ENCODE assay signal across 26 cellular contexts in the genomic region with DNA sequence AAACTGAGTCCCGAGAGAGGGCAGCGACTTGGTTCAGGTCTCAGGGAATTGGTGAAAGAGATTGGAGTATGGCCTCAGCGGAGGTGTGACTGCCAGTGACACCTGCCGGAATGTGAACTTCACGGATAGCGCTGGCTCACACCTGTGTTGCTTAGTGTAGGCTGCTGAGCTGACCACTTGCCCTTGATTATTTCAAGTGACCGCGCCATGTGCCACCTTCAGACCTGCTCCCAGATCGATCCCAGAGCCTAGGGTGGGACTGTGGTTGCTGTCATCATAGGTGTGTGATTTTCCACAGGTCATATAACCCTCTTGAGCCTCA.
DNase-seq lines count a peak whose midpoint lies in the region; ATAC-seq, FAIRE-seq and TF ChIP-seq lines count a peak whose summit lies in the region.
"Had no signal": no experiment of that assay in that cellular context is flagged by ENCODE, and none has a peak within 500 bp of the region (broad histone marks: within the 10 kb centered on the region; RNA-seq: fewer than 3 reads in every experiment).

No MANE protein-coding gene starts in this region.

- H3K36me3 ChIP-seq in aorta (ENCODE audit: control insufficient read depth in 1 of 2, insufficient read depth in 2 of 2, low read length in 1 of 2), result no peaks in the 10 kb centered on the region
- H3K36me3 ChIP-seq: BE2C; BLaER1 treated with 17β-estradiol and CSF1 and Interleukin-3, amounts not matched to agents 10 nM and 100 nM had no signal

- no peaks in the 10 kb centered on the region for H3K9me3 ChIP-seq in aorta (ENCODE audit: control insufficient read depth, low read length)
- H3K9me3 ChIP-seq: A549; BE2C; BLaER1 treated with 17β-estradiol and CSF1 and Interleukin-3, amounts not matched to agents 10 nM and 100 nM had no signal

- no peaks in the 10 kb centered on the region for H3K4me1 ChIP-seq in aorta (ENCODE audit: control insufficient read depth in 1 of 2, insufficient read depth in 2 of 2, low read length in 2 of 2)
- H3K4me1 ChIP-seq: BE2C; BLaER1 treated with 17β-estradiol and CSF1 and Interleukin-3, amounts not matched to agents 10 nM and 100 nM had no signal

- 95 to 97% methylated on average over 9 of the region's 9 CpGs for WGBS in aorta, 2 donors

- intact Hi-C loops in left ventricle myocardium superior (cut with micrococcal nuclease) (no loop called here), left cardiac atrium (cut with DNase I) (no loop called here), posterior vena cava (cut with DNase I) (no loop called here), aorta (cut with DNase I) (no loop called here)

- H3K4me3 Mint-ChIP-seq in nephron (no peak overlapping the region), mesothelial cell of epicardium (no peak overlapping the region)
- H3K4me3 Mint-ChIP-seq: CD4-positive, alpha-beta memory T cell had no signal

- peak overlapping the region in 2 of 3 experiments; percentile 84 to 97 for H3K27ac Mint-ChIP-seq in nephron
- no peak overlapping the region for H3K27ac Mint-ChIP-seq in mesothelial cell of epicardium
- H3K27ac Mint-ChIP-seq: CD4-positive, alpha-beta memory T cell had no signal

- no peak overlapping the region for H3K27ac ChIP-seq in aorta (ENCODE audit: low read depth in 1 of 2, low read length in 2 of 2)
- H3K27ac ChIP-seq: A549; BLaER1 treated with 17β-estradiol and CSF1 and Interleukin-3, amounts not matched to agents 10 nM and 100 nM; GM23248 had no signal

- TF ChIP-seq CTCF in nephron (IDR thresholded peaks at IDR 0.05; ENCODE audit: unreplicated experiment in 3 of 3), result no peak
- no peak for TF ChIP-seq CTCF in D721Med (IDR thresholded peaks at IDR 0.05; ENCODE audit: insufficient read depth, missing control alignments)
- no peak for TF ChIP-seq CTCF in mesothelial cell of epicardium (IDR thresholded peaks at IDR 0.05; ENCODE audit: unreplicated experiment)

- DNase-seq in left ventricle myocardium superior (peak; percentile 5), left cardiac atrium (no peak), posterior vena cava (ENCODE audit: low spot score) (peak; percentile 61), aorta (peak; percentile 17 to 42), D721Med (ENCODE audit: insufficient read length, low spot score) (no peak), mesothelial cell of epicardium (ENCODE audit: low spot score in 2 of 2, unreplicated experiment in 2 of 2) (no peak)
- no peak for DNase-seq in activated CD4-positive, alpha-beta T cell treated with anti-CD3 and anti-CD28 coated beads for 48 hours
- DNase-seq: 8988T; ACHN; AML-193; BE2C; Calu3; CD4-positive, alpha-beta memory T cell; COR-L47; DMS79; EL; GDM1; H7; HCEC 1CT had no signal

- H3K27me3 Mint-ChIP-seq in nephron (ENCODE audit: low read depth), result peaks cover 26% of the 10 kb centered on the region
- H3K27me3 Mint-ChIP-seq in mesothelial cell of epicardium (ENCODE audit: low read depth), result no peaks in the 10 kb centered on the region

- H3K27me3 ChIP-seq in aorta (ENCODE audit: control insufficient read depth in 1 of 2, insufficient read depth in 2 of 2, low read length in 1 of 2), result no peaks in the 10 kb centered on the region
- H3K27me3 ChIP-seq: BE2C had no signal

- H3K4me3 ChIP-seq in aorta (ENCODE audit: low read length in 2 of 2), result no peak overlapping the region
- H3K4me3 ChIP-seq: A549; BLaER1 treated with 17β-estradiol and CSF1 and Interleukin-3, amounts not matched to agents 10 nM and 100 nM; GM12878; GM23248 had no signal

- H3K4me1 Mint-ChIP-seq in nephron (peaks cover 78% of the 10 kb centered on the region), mesothelial cell of epicardium (peaks cover 41% of the 10 kb centered on the region)

- H3K9me3 Mint-ChIP-seq in nephron (no peaks in the 10 kb centered on the region), mesothelial cell of epicardium (no peaks in the 10 kb centered on the region)
- H3K9me3 Mint-ChIP-seq: CD4-positive, alpha-beta memory T cell had no signal

- H3K36me3 Mint-ChIP-seq in nephron (ENCODE audit: low read depth) (no peaks in the 10 kb centered on the region), mesothelial cell of epicardium (no peaks in the 10 kb centered on the region)
- H3K36me3 Mint-ChIP-seq: CD4-positive, alpha-beta memory T cell had no signal

- ATAC-seq in left ventricle myocardium superior (no peak), left cardiac atrium (no peak), aorta (ENCODE audit: low FRiP score) (no peak)
- ATAC-seq: A549, GM12878 had no signal

- no peak for FAIRE-seq in D721Med (lab: Jason Lieb, UNC)
- FAIRE-seq: A549, GM12878, GM19239, H1 had no signal

Comparison
In these comparisons a context has a peak if more than half of its experiments do, and no peak if none do; other contexts are left out.
1. DNase-seq: peak in left ventricle myocardium superior (single experiment), posterior vena cava (single experiment) and aorta (2 of 2); none in left cardiac atrium (single experiment), activated CD4-positive, alpha-beta T cell treated with anti-CD3 and anti-CD28 coated beads for 48 hours (single experiment), D721Med (single experiment) and mesothelial cell of epicardium (0 of 2).